ENCODE assay signal across 1 cellular context in genomic region chr5:54894957-54895815, GRCh38.
TF ChIP-seq lines count a peak whose summit lies in the region.

No MANE protein-coding gene starts in this region.

TF ChIP-seq in IMR-90, 13 proteins besides CTCF, POLR2A, EP300 and RAD21:
- TF ChIP-seq MAFK (IDR thresholded peaks at IDR 0.05; ENCODE audit: low read depth, low read length) = peak; percentile 68
- no peak for TF ChIP-seq NFE2L2 (IDR thresholded peaks at IDR 0.05; ENCODE audit: low read depth, low read length)
- TF ChIP-seq CHD1 (IDR thresholded peaks at IDR 0.05; ENCODE audit: low read depth, low read length) = no peak
TF ChIP-seq in IMR-90: peak in this region for 1.
